In genomic region chr19:12333162-12334159, GRCh38 we compare ENCODE assay signal across 8 cellular contexts. TPM values are rescaled to one million over a fixed set of nuclear protein-coding genes. Genes with fewer than 3 reads are reported as not detected.
A peak's percentile ranks its signal among the peaks of the same experiment; 100 is the strongest.
DNase-seq lines count a peak whose midpoint lies in the region; ATAC-seq and TF ChIP-seq lines count a peak whose summit lies in the region.

ZNF563 (minus strand) TSS chr19:12333633; CDS start chr19:12333482, 151 bp downstream.

- H3K23ac ChIP-seq in mesendoderm (ENCODE audit: low read length): no peak within 1 kb of the TSS

- H3K4me1 ChIP-seq in endodermal cell (ENCODE audit: control insufficient read depth, insufficient read depth, low read length): peaks cover 4% of the 10 kb centered on the region
- H3K4me1 ChIP-seq in mesendoderm (ENCODE audit: control insufficient read depth, low read depth, low read length): peaks cover 2% of the 10 kb centered on the region

- H3K4me3 ChIP-seq in endodermal cell (ENCODE audit: low read length) (peak within 1 kb of the TSS; percentile 87), mesendoderm (ENCODE audit: low read length) (peak within 1 kb of the TSS; percentile 68)

- peak within 1 kb of the TSS; percentile 92 for H3K56ac ChIP-seq in mesendoderm (ENCODE audit: low read length)

- H3K4me3 Mint-ChIP-seq in endodermal cell: peak within 1 kb of the TSS; percentile 87

- peaks cover 8% of the 10 kb centered on the region for H3K27me3 Mint-ChIP-seq in endodermal cell (ENCODE audit: insufficient read depth)

- H3K79me2 ChIP-seq in mesendoderm (ENCODE audit: control insufficient read depth, insufficient read depth, low read length): no peaks in the 10 kb centered on the region

- peak within 1 kb of the TSS; percentile 83 for H3K27ac Mint-ChIP-seq in endodermal cell

- no peaks in the 10 kb centered on the region for H3K36me3 Mint-ChIP-seq in endodermal cell (ENCODE audit: low read depth)

- no peak within 1 kb of the TSS for H2BK5ac ChIP-seq in mesendoderm (ENCODE audit: low read length)

- H3K9me3 ChIP-seq in endodermal cell (ENCODE audit: control insufficient read depth, low read length): no peaks in the 10 kb centered on the region

- H3K27ac ChIP-seq in endodermal cell (ENCODE audit: low read depth, low read length) (no peak within 1 kb of the TSS), mesendoderm (ENCODE audit: low read depth, low read length) (no peak within 1 kb of the TSS)

- DNase-seq in C1 segment of cervical spinal cord (lab: John Stamatoyannopoulos, UW) (peak; percentile 51 to 98 (median 92)), GM19240 (ENCODE audit: insufficient read length, low spot score) (peak; percentile 82), NCI-H82 treated with DMSO at 0.1 percent for 48 hours (lab: John Stamatoyannopoulos, UW; ENCODE audit: unreplicated experiment) (peak; percentile 69), endodermal cell (peak; percentile 99), mesendoderm (peak; percentile 98)
- DNase-seq in activated CD8-positive, alpha-beta memory T cell treated with anti-CD3 and anti-CD28 coated beads, Interleukin-2, amount 50 U/mL, for 24 hours (ENCODE audit: extremely low read depth): peak; percentile 97
- DNase-seq in stimulated activated CD8-positive, alpha-beta memory T cell treated with anti-CD3 and anti-CD28 coated beads, Interleukin-12 subunit alpha, Interleukin-12 subunit beta, amount 100 ng/mL, for 24 hours (ENCODE audit: extremely low read depth): peak; percentile 91

- peak within 1 kb of the TSS; percentile 74 for H3K9ac ChIP-seq in endodermal cell (ENCODE audit: extremely low read depth, low read length, poor library complexity, severe bottlenecking)
- peak within 1 kb of the TSS; percentile 79 for H3K9ac ChIP-seq in mesendoderm (ENCODE audit: low read length)

- H3K18ac ChIP-seq in mesendoderm (ENCODE audit: low read length): peak within 1 kb of the TSS; percentile 10

- no peak within 1 kb of the TSS for H2BK120ac ChIP-seq in mesendoderm (ENCODE audit: low read depth, low read length)

- H2BK15ac ChIP-seq in mesendoderm (replicated peaks; ENCODE audit: low read depth): no peak within 1 kb of the TSS

- H3K27me3 ChIP-seq in endodermal cell (ENCODE audit: control insufficient read depth, insufficient read depth, low read length, poor library complexity, severe bottlenecking) (peaks cover 7% of the 10 kb centered on the region), mesendoderm (ENCODE audit: insufficient read depth, low read length, poor library complexity) (no peaks in the 10 kb centered on the region)

- H4K8ac ChIP-seq in mesendoderm (ENCODE audit: low read depth, low read length): no peak within 1 kb of the TSS

- H3K9me3 Mint-ChIP-seq in endodermal cell: peaks cover 1% of the 10 kb centered on the region

- 1 to 3% methylated on average over 31 to 55 of the region's 55 CpGs for WGBS in endodermal cell (ENCODE audit: insufficient coverage in 1 of 2, insufficient read length in 1 of 2), 2 experiments
- WGBS in mesendoderm (ENCODE audit: extremely low coverage, insufficient coverage, low lambda C conversion rate): no CpG with 5 or more reads among the region's 55 CpGs

- H3K79me1 ChIP-seq in mesendoderm (ENCODE audit: low read length): no peaks in the 10 kb centered on the region

- H4K5ac ChIP-seq in mesendoderm (ENCODE audit: low read length): no peak within 1 kb of the TSS

- H3K4me2 ChIP-seq in mesendoderm (ENCODE audit: low read length): peak within 1 kb of the TSS; percentile 73

- ATAC-seq in HG03457 (IDR thresholded peaks at IDR 0.05; ENCODE audit: unreplicated experiment): peak; percentile 85

- no peak for TF ChIP-seq CTCF in endodermal cell (conservative IDR thresholded peaks at IDR 0.05)

- no peaks in the 10 kb centered on the region for H3K36me3 ChIP-seq in endodermal cell (ENCODE audit: control insufficient read depth, insufficient read depth, low read length)
- H3K36me3 ChIP-seq in mesendoderm (ENCODE audit: control insufficient read depth, insufficient read depth, low read length): no peaks in the 10 kb centered on the region

- no peak within 1 kb of the TSS for H2AK5ac ChIP-seq in mesendoderm (ENCODE audit: low read length)

- H3K4me1 Mint-ChIP-seq in endodermal cell: peaks cover 9% of the 10 kb centered on the region

- H3K4ac ChIP-seq in mesendoderm (ENCODE audit: low read depth, low read length): no peak within 1 kb of the TSS

RNA-seq across cellular contexts. Expression of gene ZNF563, which starts in this region (rescaled TPM):
- total RNA-seq in endodermal cell: 1 to 10 TPM; 2.2 to 3.1 TPM
- polyA plus RNA-seq in endodermal cell (2013, experiment 1 of 2): 1.7 TPM
- 1.3 TPM for polyA plus RNA-seq in endodermal cell (2013, experiment 2 of 2)
- 1.0 TPM for polyA plus RNA-seq in mesendoderm (2013, experiment 1 of 2)
- 0.91 TPM for polyA plus RNA-seq in mesendoderm (2013, experiment 2 of 2)
